1 cellular context compared by ENCODE assay signal in genomic region chr3:195060217-195060481, GRCh38.
TF ChIP-seq lines count a peak whose summit lies in the region.

No MANE protein-coding gene starts in this region.

TF ChIP-seq in HepG2, 621 proteins besides CTCF, POLR2A, EP300 and RAD21 (continued from another document):
- TF ChIP-seq ZNF687 (CRISPR knock-in tag; IDR thresholded peaks at IDR 0.05): no peak; the same call in none of the 2 replicates
- TF ChIP-seq, protein P1, sequence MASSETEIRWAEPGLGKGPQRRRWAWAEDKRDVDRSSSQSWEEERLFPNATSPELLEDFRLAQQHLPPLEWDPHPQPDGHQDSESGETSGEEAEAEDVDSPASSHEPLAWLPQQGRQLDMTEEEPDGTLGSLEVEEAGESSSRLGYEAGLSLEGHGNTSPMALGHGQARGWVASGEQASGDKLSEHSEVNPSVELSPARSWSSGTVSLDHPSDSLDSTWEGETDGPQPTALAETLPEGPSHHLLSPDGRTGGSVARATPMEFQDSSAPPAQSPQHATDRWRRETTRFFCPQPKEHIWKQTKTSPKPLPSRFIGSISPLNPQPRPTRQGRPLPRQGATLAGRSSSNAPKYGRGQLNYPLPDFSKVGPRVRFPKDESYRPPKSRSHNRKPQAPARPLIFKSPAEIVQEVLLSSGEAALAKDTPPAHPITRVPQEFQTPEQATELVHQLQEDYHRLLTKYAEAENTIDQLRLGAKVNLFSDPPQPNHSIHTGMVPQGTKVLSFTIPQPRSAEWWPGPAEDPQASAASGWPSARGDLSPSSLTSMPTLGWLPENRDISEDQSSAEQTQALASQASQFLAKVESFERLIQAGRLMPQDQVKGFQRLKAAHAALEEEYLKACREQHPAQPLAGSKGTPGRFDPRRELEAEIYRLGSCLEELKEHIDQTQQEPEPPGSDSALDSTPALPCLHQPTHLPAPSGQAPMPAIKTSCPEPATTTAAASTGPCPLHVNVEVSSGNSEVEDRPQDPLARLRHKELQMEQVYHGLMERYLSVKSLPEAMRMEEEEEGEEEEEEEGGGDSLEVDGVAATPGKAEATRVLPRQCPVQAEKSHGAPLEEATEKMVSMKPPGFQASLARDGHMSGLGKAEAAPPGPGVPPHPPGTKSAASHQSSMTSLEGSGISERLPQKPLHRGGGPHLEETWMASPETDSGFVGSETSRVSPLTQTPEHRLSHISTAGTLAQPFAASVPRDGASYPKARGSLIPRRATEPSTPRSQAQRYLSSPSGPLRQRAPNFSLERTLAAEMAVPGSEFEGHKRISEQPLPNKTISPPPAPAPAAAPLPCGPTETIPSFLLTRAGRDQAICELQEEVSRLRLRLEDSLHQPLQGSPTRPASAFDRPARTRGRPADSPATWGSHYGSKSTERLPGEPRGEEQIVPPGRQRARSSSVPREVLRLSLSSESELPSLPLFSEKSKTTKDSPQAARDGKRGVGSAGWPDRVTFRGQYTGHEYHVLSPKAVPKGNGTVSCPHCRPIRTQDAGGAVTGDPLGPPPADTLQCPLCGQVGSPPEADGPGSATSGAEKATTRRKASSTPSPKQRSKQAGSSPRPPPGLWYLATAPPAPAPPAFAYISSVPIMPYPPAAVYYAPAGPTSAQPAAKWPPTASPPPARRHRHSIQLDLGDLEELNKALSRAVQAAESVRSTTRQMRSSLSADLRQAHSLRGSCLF (CRISPR knock-in tag; IDR thresholded peaks at IDR 0.05; ENCODE audit: borderline replicate concordance): no peak
- no peak for TF ChIP-seq ZNF616 (CRISPR knock-in tag; IDR thresholded peaks at IDR 0.05; ENCODE audit: low read depth)
- TF ChIP-seq, protein P2, sequence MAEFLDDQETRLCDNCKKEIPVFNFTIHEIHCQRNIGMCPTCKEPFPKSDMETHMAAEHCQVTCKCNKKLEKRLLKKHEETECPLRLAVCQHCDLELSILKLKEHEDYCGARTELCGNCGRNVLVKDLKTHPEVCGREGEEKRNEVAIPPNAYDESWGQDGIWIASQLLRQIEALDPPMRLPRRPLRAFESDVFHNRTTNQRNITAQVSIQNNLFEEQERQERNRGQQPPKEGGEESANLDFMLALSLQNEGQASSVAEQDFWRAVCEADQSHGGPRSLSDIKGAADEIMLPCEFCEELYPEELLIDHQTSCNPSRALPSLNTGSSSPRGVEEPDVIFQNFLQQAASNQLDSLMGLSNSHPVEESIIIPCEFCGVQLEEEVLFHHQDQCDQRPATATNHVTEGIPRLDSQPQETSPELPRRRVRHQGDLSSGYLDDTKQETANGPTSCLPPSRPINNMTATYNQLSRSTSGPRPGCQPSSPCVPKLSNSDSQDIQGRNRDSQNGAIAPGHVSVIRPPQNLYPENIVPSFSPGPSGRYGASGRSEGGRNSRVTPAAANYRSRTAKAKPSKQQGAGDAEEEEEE (CRISPR knock-in tag; IDR thresholded peaks at IDR 0.05; ENCODE audit: borderline replicate concordance): no peak
- no peak for TF ChIP-seq HDAC6 (IDR thresholded peaks at IDR 0.05; ENCODE audit: low read depth, low read length)
- TF ChIP-seq, protein P3, sequence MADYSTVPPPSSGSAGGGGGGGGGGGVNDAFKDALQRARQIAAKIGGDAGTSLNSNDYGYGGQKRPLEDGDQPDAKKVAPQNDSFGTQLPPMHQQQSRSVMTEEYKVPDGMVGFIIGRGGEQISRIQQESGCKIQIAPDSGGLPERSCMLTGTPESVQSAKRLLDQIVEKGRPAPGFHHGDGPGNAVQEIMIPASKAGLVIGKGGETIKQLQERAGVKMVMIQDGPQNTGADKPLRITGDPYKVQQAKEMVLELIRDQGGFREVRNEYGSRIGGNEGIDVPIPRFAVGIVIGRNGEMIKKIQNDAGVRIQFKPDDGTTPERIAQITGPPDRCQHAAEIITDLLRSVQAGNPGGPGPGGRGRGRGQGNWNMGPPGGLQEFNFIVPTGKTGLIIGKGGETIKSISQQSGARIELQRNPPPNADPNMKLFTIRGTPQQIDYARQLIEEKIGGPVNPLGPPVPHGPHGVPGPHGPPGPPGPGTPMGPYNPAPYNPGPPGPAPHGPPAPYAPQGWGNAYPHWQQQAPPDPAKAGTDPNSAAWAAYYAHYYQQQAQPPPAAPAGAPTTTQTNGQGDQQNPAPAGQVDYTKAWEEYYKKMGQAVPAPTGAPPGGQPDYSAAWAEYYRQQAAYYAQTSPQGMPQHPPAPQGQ (CRISPR knock-in tag; IDR thresholded peaks at IDR 0.05; ENCODE audit: borderline replicate concordance): no peak
